1 cellular context compared by ENCODE assay signal in the genomic region with DNA sequence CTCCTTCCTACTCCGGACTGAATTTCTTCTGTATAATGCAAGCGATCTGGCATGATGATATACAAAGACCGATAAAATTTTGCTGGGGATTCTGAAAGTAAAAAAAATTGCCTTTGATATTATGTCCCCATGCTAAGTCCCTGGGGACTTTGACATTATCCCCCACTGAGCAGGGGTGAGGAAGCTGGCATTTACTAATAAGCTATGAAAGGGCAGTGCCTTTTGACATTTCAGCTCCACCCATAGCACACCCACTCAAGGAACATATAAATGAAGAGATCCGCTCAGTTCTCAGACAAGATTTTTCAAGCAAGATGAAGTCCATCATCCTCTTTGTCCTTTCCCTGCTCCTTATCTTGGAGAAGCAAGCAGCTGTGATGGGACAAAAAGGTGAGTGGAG.
TF ChIP-seq lines count a peak whose summit lies in the region.

A gene with protein sequence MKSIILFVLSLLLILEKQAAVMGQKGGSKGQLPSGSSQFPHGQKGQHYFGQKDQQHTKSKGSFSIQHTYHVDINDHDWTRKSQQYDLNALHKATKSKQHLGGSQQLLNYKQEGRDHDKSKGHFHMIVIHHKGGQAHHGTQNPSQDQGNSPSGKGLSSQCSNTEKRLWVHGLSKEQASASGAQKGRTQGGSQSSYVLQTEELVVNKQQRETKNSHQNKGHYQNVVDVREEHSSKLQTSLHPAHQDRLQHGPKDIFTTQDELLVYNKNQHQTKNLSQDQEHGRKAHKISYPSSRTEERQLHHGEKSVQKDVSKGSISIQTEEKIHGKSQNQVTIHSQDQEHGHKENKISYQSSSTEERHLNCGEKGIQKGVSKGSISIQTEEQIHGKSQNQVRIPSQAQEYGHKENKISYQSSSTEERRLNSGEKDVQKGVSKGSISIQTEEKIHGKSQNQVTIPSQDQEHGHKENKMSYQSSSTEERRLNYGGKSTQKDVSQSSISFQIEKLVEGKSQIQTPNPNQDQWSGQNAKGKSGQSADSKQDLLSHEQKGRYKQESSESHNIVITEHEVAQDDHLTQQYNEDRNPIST (plus strand): TSS at position 298 of the 400 bp plus-strand sequence. CDS start 17 bp downstream, at position 315.

TF ChIP-seq in H1, 55 proteins besides CTCF, POLR2A, EP300 and RAD21 (continued from another document):
- TF ChIP-seq ATF2 (IDR thresholded peaks at IDR 0.05; ENCODE audit: low read length): no peak
- no peak for TF ChIP-seq FOSL1 (IDR thresholded peaks at IDR 0.05; ENCODE audit: insufficient read depth, low read depth, low read length)
- no peak for TF ChIP-seq POLR2AphosphoS5 (IDR thresholded peaks at IDR 0.05; ENCODE audit: low read depth, low read length)
- TF ChIP-seq, protein P1, sequence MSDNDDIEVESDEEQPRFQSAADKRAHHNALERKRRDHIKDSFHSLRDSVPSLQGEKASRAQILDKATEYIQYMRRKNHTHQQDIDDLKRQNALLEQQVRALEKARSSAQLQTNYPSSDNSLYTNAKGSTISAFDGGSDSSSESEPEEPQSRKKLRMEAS (IDR thresholded peaks at IDR 0.05): no peak
- no peak for TF ChIP-seq CEBPB (IDR thresholded peaks at IDR 0.05; ENCODE audit: low read depth, low read length)
- TF ChIP-seq KDM5A (IDR thresholded peaks at IDR 0.05; ENCODE audit: low read length): no peak
